ENCODE assay signal across 2 cellular contexts in genomic region chr6:129646140-129646569, GRCh38.
TF ChIP-seq lines count a peak whose summit lies in the region.

No MANE protein-coding gene starts in this region.

TF ChIP-seq in IMR-90, 13 proteins besides CTCF, POLR2A, EP300 and RAD21 (continued from another document):
- TF ChIP-seq CEBPB (IDR thresholded peaks at IDR 0.05; ENCODE audit: low read depth, low read length) (no peak), MAZ (IDR thresholded peaks at IDR 0.05; ENCODE audit: borderline replicate concordance, low read depth, low read length) (no peak), FOS (IDR thresholded peaks at IDR 0.05; ENCODE audit: low read depth, low read length) (no peak), NFE2L2 (IDR thresholded peaks at IDR 0.05; ENCODE audit: low read depth, low read length) (no peak), ELK1 (IDR thresholded peaks at IDR 0.05; ENCODE audit: borderline replicate concordance, low read depth, low read length) (no peak), RFX5 (IDR thresholded peaks at IDR 0.05; ENCODE audit: low read depth, low read length) (no peak), BHLHE40 (IDR thresholded peaks at IDR 0.05; ENCODE audit: low read depth, low read length) (no peak), SMC3 (IDR thresholded peaks at IDR 0.05; ENCODE audit: low read depth, low read length) (no peak), RCOR1 (IDR thresholded peaks at IDR 0.05; ENCODE audit: insufficient replicate concordance, low read length) (no peak)
TF ChIP-seq in IMR-90: peak in this region for 0.

TF ChIP-seq in SK-N-SH, 30 proteins besides CTCF, POLR2A, EP300 and RAD21 (continued from another document):
- TF ChIP-seq TEAD4 (IDR thresholded peaks at IDR 0.05; ENCODE audit: borderline replicate concordance, insufficient read depth) (no peak), USF2 (IDR thresholded peaks at IDR 0.05; ENCODE audit: borderline replicate concordance, low read depth, low read length) (no peak), MXI1 (IDR thresholded peaks at IDR 0.05; ENCODE audit: low read depth, low read length) (no peak), RCOR1 (IDR thresholded peaks at IDR 0.05; ENCODE audit: low read length) (no peak), SIN3A (IDR thresholded peaks at IDR 0.05; ENCODE audit: borderline replicate concordance, low read depth, low read length) (no peak), GATA2 (CRISPR knock-in tag; IDR thresholded peaks at IDR 0.05) (no peak), TAF1 (IDR thresholded peaks at IDR 0.05; ENCODE audit: borderline replicate concordance, low read depth, low read length) (no peak), RFX5 (IDR thresholded peaks at IDR 0.05; ENCODE audit: low read length) (no peak), REST (IDR thresholded peaks at IDR 0.05; ENCODE audit: low read depth, low read length) (no peak), PBX3 (IDR thresholded peaks at IDR 0.05) (no peak), EZH2phosphoT487 (IDR thresholded peaks at IDR 0.05; ENCODE audit: borderline replicate concordance, low read depth) (no peak), NRF1 (IDR thresholded peaks at IDR 0.05; ENCODE audit: low read depth, low read length) (no peak), FOXJ3 (CRISPR knock-in tag; IDR thresholded peaks at IDR 0.05) (no peak), SMC3 (IDR thresholded peaks at IDR 0.05; ENCODE audit: low read depth, low read length) (no peak), IRF3 (IDR thresholded peaks at IDR 0.05; ENCODE audit: low read depth, low read length) (no peak)
